16 cellular contexts compared by ENCODE assay signal in genomic region chr14:58752280-58752679, GRCh38.
DNase-seq lines count a peak whose midpoint lies in the region; ATAC-seq and TF ChIP-seq lines count a peak whose summit lies in the region.
"Had no signal": no experiment of that assay in that cellular context is flagged by ENCODE, and none has a peak within 500 bp of the region (broad histone marks: within the 10 kb centered on the region; RNA-seq: fewer than 3 reads in every experiment).

No MANE protein-coding gene starts in this region.

- H3K27ac ChIP-seq in breast epithelium, result peak overlapping the region; percentile 72
- H3K27ac ChIP-seq in fibroblast of lung (ENCODE audit: insufficient read depth, low read length), result no peak overlapping the region
- no peak overlapping the region for H3K27ac ChIP-seq in osteoblast (ENCODE audit: low read depth, low read length)
- peak overlapping the region in 3 of 4 donors; percentile 27 to 73 (median 71) for H3K27ac ChIP-seq in upper lobe of left lung
- H3K27ac ChIP-seq: 22Rv1 had no signal

- no peak overlapping the region for H3K4me3 Mint-ChIP-seq in MCF 10A (ENCODE audit: unreplicated experiment)
- H3K4me3 Mint-ChIP-seq: CD4-positive, CD25-positive, alpha-beta regulatory T cell; natural killer cell had no signal

- no peak for ATAC-seq in upper lobe of left lung (ENCODE audit: low FRiP score in 2 of 2)
- ATAC-seq: activated CD4-positive, CD25-positive, alpha-beta regulatory T cell treated with anti-CD3 and anti-CD28 coated beads, Interleukin-2, amount 50 U/mL, for 24 hours; natural killer cell had no signal

- no peaks in the 10 kb centered on the region for H4K20me1 ChIP-seq in fibroblast of lung (ENCODE audit: control insufficient read depth, extremely low read depth, insufficient read depth, low read length)
- H4K20me1 ChIP-seq in osteoblast (ENCODE audit: insufficient read depth, low read length), result no peaks in the 10 kb centered on the region

- H3K36me3 ChIP-seq in breast epithelium (no peaks in the 10 kb centered on the region), fibroblast of lung (ENCODE audit: control insufficient read depth, insufficient read depth, low read length) (no peaks in the 10 kb centered on the region), osteoblast (ENCODE audit: insufficient read depth, low read length) (no peaks in the 10 kb centered on the region), upper lobe of left lung (no peaks in the 10 kb centered on the region)

- H3K4me3 ChIP-seq in breast epithelium (peak overlapping the region in 1 of 3 donors; percentile 36), fibroblast of lung (replicated peaks in 1 of 4; ENCODE audit: control extremely low read depth in 1 of 4, insufficient read depth in 1 of 4, low read depth in 3 of 4, low read length in 4 of 4) (no peak overlapping the region), osteoblast (ENCODE audit: insufficient read depth, low read length) (no peak overlapping the region), upper lobe of left lung (no peak overlapping the region)

- H3K4me2 ChIP-seq in fibroblast of lung (ENCODE audit: extremely low read depth, insufficient read depth, low read length) (peak overlapping the region; percentile 40), osteoblast (ENCODE audit: insufficient read depth, low read length) (no peak overlapping the region)

- POLR2A ChIA-PET in MCF 10A (lab: Yijun Ruan, JAX), result interaction anchor here (0.9 to 2.1 kb wide), 3 partner anchors 21 to 77 kb away, joined by 3 to 8 read pairs (median 4); no protein-coding TSS in a partner anchor

- H3K4me1 ChIP-seq in breast epithelium, result peaks cover 0 to 10% of the 10 kb centered on the region in 2 donors
- peaks cover 10% of the 10 kb centered on the region for H3K4me1 ChIP-seq in fibroblast of lung (ENCODE audit: control insufficient read depth, extremely low read depth, insufficient read depth, low read length)
- peaks cover 26% of the 10 kb centered on the region for H3K4me1 ChIP-seq in osteoblast (ENCODE audit: insufficient read depth, low read length)
- peaks cover 33 to 41% (median 36%) of the 10 kb centered on the region in 4 donors for H3K4me1 ChIP-seq in upper lobe of left lung

- peaks cover 18% of the 10 kb centered on the region for H3K4me1 Mint-ChIP-seq in MCF 10A (ENCODE audit: insufficient read depth, unreplicated experiment)

- H3K27ac Mint-ChIP-seq in MCF 10A (ENCODE audit: low read depth, unreplicated experiment), result no peak overlapping the region
- H3K27ac Mint-ChIP-seq: CD4-positive, CD25-positive, alpha-beta regulatory T cell; natural killer cell had no signal

- no peaks in the 10 kb centered on the region for H3K9me3 Mint-ChIP-seq in MCF 10A (ENCODE audit: unreplicated experiment)
- H3K9me3 Mint-ChIP-seq: natural killer cell had no signal

- no TSS peak for BruUV-seq in MCF 10A (replicated peaks; lab: Mats Ljungman, UMichigan)

- CTCF ChIA-PET in MCF 10A (lab: Yijun Ruan, JAX), result interaction anchor here (0.6 to 1.4 kb wide), 5 partner anchors 11 to 277 kb away, joined by 3 to 4 read pairs (median 3); no protein-coding TSS in a partner anchor

- no peak overlapping the region for H3K9ac ChIP-seq in fibroblast of lung (ENCODE audit: insufficient read depth, low read length)

- 84 to 87% methylated on average over 4 of the region's 4 CpGs for WGBS in upper lobe of left lung, 2 donors

- TF ChIP-seq POLR2A in breast epithelium (IDR thresholded peaks at IDR 0.05) (no peak), upper lobe of left lung (IDR thresholded peaks at IDR 0.05) (no peak)

- intact Hi-C loops in breast epithelium (cut with DNase I; ENCODE audit: low total_unique reads), result no loop called here
- intact Hi-C loops in MCF 10A (cut with micrococcal nuclease), result no loop called here

- no peaks in the 10 kb centered on the region for H3K36me3 Mint-ChIP-seq in MCF 10A (ENCODE audit: insufficient read depth, unreplicated experiment)
- H3K36me3 Mint-ChIP-seq: CD4-positive, CD25-positive, alpha-beta regulatory T cell; natural killer cell had no signal

- peaks cover 73% of the 10 kb centered on the region for H3K27me3 Mint-ChIP-seq in MCF 10A (ENCODE audit: insufficient read depth, unreplicated experiment)

- H3K79me2 ChIP-seq in fibroblast of lung (ENCODE audit: control insufficient read depth, insufficient read depth, low read length) (no peaks in the 10 kb centered on the region), osteoblast (ENCODE audit: insufficient read depth, low read length) (no peaks in the 10 kb centered on the region)

- DNase-seq in breast epithelium (ENCODE audit: low spot score in 2 of 2) (no peak), MCF 10A (ENCODE audit: unreplicated experiment) (no peak), fibroblast of lung (ENCODE audit: low read depth in 2 of 2) (peak in 1 of 2 donors; percentile 41), osteoblast (ENCODE audit: insufficient read length, low spot score, missing footprints) (peak; percentile 79), upper lobe of left lung (no peak), NCI-H345 treated with DMSO at 0.1 percent for 48 hours (lab: John Stamatoyannopoulos, UW; ENCODE audit: unreplicated experiment) (no peak), NCI-H1417 (lab: John Stamatoyannopoulos, UW) (no peak)
- no peak for DNase-seq in stimulated activated naive CD4-positive, alpha-beta T cell (lab: John Stamatoyannopoulos, UW)
- DNase-seq: activated gamma-delta T cell; CD4-positive, CD25-positive, alpha-beta regulatory T cell; DMS79; H7; natural killer cell; T-helper 2 cell had no signal

- H3K9me3 ChIP-seq in breast epithelium, result no peaks in the 10 kb centered on the region
- H3K9me3 ChIP-seq in fibroblast of lung (ENCODE audit: control insufficient read depth, insufficient read depth, low read depth, low read length), result no peaks in the 10 kb centered on the region
- no peaks in the 10 kb centered on the region for H3K9me3 ChIP-seq in osteoblast (ENCODE audit: low read depth, low read length)
- H3K9me3 ChIP-seq in upper lobe of left lung, result no peaks in the 10 kb centered on the region

- no peak for TF ChIP-seq CTCF in breast epithelium (IDR thresholded peaks at IDR 0.05)
- no peak for TF ChIP-seq CTCF in MCF 10A (IDR thresholded peaks at IDR 0.05; ENCODE audit: unreplicated experiment)
- no peak for TF ChIP-seq CTCF in fibroblast of lung (conservative IDR thresholded peaks at IDR 0.05 in 1 of 2, IDR thresholded peaks at IDR 0.05 in 1 of 2; ENCODE audit: low read depth in 1 of 2, low read length in 2 of 2)
- no peak for TF ChIP-seq CTCF in osteoblast (IDR thresholded peaks at IDR 0.05; ENCODE audit: extremely low read depth, low read depth, low read length)
- no peak for TF ChIP-seq CTCF in upper lobe of left lung (IDR thresholded peaks at IDR 0.05)

- no peak overlapping the region for H2AFZ ChIP-seq in fibroblast of lung (ENCODE audit: low read length)
- H2AFZ ChIP-seq in osteoblast (ENCODE audit: low read length), result no peak overlapping the region

- no peak for TF ChIP-seq EP300 in upper lobe of left lung (IDR thresholded peaks at IDR 0.05)

- H3K27me3 ChIP-seq in breast epithelium (no peaks in the 10 kb centered on the region), fibroblast of lung (ENCODE audit: control insufficient read depth, insufficient read depth, low read length) (no peaks in the 10 kb centered on the region), osteoblast (ENCODE audit: insufficient read depth, low read length) (no peaks in the 10 kb centered on the region), upper lobe of left lung (no peaks in the 10 kb centered on the region)

Comparison
In these comparisons a context has a peak if more than half of its experiments do, and no peak if none do; other contexts are left out.
1. H3K27ac ChIP-seq: peak in breast epithelium (2 of 2) and upper lobe of left lung (3 of 4); none in fibroblast of lung (single experiment) and osteoblast (single experiment).